ENCODE assay signal across 17 cellular contexts in the genomic region with DNA sequence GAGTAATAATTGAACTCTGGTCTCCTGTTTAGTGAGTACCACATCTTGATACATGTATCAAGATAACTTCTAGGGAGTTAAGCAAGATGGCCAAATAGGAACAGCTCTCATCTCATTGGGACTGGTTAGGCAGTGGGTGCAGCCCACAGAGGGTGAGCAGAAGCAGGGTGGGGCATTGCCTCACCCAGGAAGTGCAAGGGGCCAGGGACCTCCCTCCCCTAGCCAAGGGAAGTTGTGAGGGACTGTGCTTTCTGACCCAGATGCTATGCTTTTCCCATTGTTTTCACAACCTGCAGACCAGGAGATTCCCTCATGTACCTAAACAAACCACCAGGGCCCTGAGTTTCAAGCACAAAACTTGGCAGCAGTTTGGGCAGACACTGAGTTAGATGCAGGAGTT.
DNase-seq lines count a peak whose midpoint lies in the region; ATAC-seq and TF ChIP-seq lines count a peak whose summit lies in the region.
"Had no signal": no experiment of that assay in that cellular context is flagged by ENCODE, and none has a peak within 500 bp of the region (broad histone marks: within the 10 kb centered on the region; RNA-seq: fewer than 3 reads in every experiment).

No MANE protein-coding gene starts in this region.

- ATAC-seq in HG02642 (IDR thresholded peaks at IDR 0.05; ENCODE audit: poor library complexity, unreplicated experiment) = no peak
- ATAC-seq in HG03342 (IDR thresholded peaks at IDR 0.05; ENCODE audit: unreplicated experiment) = no peak
- ATAC-seq: K562, psoas muscle had no signal

- H3K9me3 ChIP-seq in BLaER1 treated with 17β-estradiol and CSF1 and Interleukin-3, amounts not matched to agents 10 nM and 100 nM (replicated peaks in 1 of 11) = peaks cover 0 to 29% (median 0%) of the 10 kb centered on the region in 11 experiments; a peak in 11 of 22 replicates
- H3K9me3 ChIP-seq: psoas muscle had no signal

- TF ChIP-seq CTCF in choroid plexus epithelial cell (conservative IDR thresholded peaks at IDR 0.05; ENCODE audit: low read depth, low read length) = peak; percentile 13

- H3K4me1 ChIP-seq in BLaER1 treated with 17β-estradiol and CSF1 and Interleukin-3, amounts not matched to agents 10 nM and 100 nM = peaks cover 0 to 40% (median 5%) of the 10 kb centered on the region in 10 experiments; a peak in 9 of 20 replicates
- H3K4me1 ChIP-seq: left lung, psoas muscle had no signal

- no peaks in the 10 kb centered on the region for H4K20me1 ChIP-seq in BLaER1 treated with 17β-estradiol and CSF1 and Interleukin-3, amounts not matched to agents 10 nM and 100 nM

- H3K4me2 ChIP-seq in BLaER1 treated with 17β-estradiol and CSF1 and Interleukin-3, amounts not matched to agents 10 nM and 100 nM = peak overlapping the region in 5 of 11 experiments; percentile 25 to 67 (median 55); a peak in 10 of 22 replicates
- H3K4me2 ChIP-seq: smooth muscle cell had no signal

- no peak overlapping the region for H3K4me3 ChIP-seq in BLaER1 treated with 17β-estradiol and CSF1 and Interleukin-3, amounts not matched to agents 10 nM and 100 nM
- no peak overlapping the region for H3K4me3 ChIP-seq in choroid plexus epithelial cell (ENCODE audit: low read depth, low read length)
- H3K4me3 ChIP-seq: K562, left lung, psoas muscle, smooth muscle cell had no signal

- H3K9ac ChIP-seq in BLaER1 treated with 17β-estradiol and CSF1 and Interleukin-3, amounts not matched to agents 10 nM and 100 nM = peak overlapping the region in 1 of 11 experiments; percentile 17; a peak in 1 of 22 replicates

- H3K36me3 ChIP-seq in BLaER1 treated with 17β-estradiol and CSF1 and Interleukin-3, amounts not matched to agents 10 nM and 100 nM = no peaks in the 10 kb centered on the region
- H3K36me3 ChIP-seq: left lung had no signal

- peak; percentile 14 for DNase-seq in H4 (ENCODE audit: low spot score)
- DNase-seq in T1000 (lab: John Stamatoyannopoulos, UW) = peak; percentile 30
- DNase-seq in choroid plexus epithelial cell (ENCODE audit: low read depth) = no peak
- no peak for DNase-seq in AG08396 (ENCODE audit: low spot score)
- DNase-seq: aorta, COR-L47, head of caudate nucleus, NCI-H1105, NCI-H524, psoas muscle, SW 1271 had no signal

- H3K27ac ChIP-seq in BLaER1 treated with 17β-estradiol and CSF1 and Interleukin-3, amounts not matched to agents 10 nM and 100 nM = peak overlapping the region in 6 of 11 experiments; percentile 35 to 72 (median 48); a peak in 11 of 22 replicates
- H3K27ac ChIP-seq: left lung, psoas muscle had no signal

- H3K27me3 ChIP-seq in BLaER1 treated with 17β-estradiol and CSF1 and Interleukin-3, amounts not matched to agents 10 nM and 100 nM = no peaks in the 10 kb centered on the region
- H3K27me3 ChIP-seq: left lung had no signal

Comparison
In these comparisons a context has a peak if more than half of its experiments do, and no peak if none do; other contexts are left out.
1. DNase-seq: peak in H4 (single experiment) and T1000 (single experiment); none in choroid plexus epithelial cell (single experiment) and AG08396 (single experiment).